Comparison of ENCODE assay signal across 8 cellular contexts in genomic region chr19:31664997-31665396, GRCh38.
"Had no signal": no experiment of that assay in that cellular context is flagged by ENCODE, and none has a peak within 500 bp of the region (broad histone marks: within the 10 kb centered on the region; RNA-seq: fewer than 3 reads in every experiment).

No MANE protein-coding gene starts in this region.

- FAIRE-seq: G401.6, GM12878, GM12891, GM12892, GM18507, GM19239 had no signal

- DNase-seq: GDM1, GF-D8 had no signal

- ATAC-seq: GM12878 had no signal

- H3K4me3 ChIP-seq: GM12878 had no signal
